Comparison of ENCODE assay signal across 8 cellular contexts in genomic region chrX:41734530-41734929, GRCh38. TPM values are rescaled to one million over a fixed set of nuclear protein-coding genes. Genes with fewer than 3 reads are reported as not detected.
DNase-seq lines count a peak whose midpoint lies in the region; ATAC-seq and TF ChIP-seq lines count a peak whose summit lies in the region.

No MANE protein-coding gene starts in this region.

- no peaks in the 10 kb centered on the region for H3K9me3 ChIP-seq in heart right ventricle
- no peaks in the 10 kb centered on the region for H3K9me3 ChIP-seq in right cardiac atrium (ENCODE audit: control insufficient read depth, low read length)
- H3K9me3 ChIP-seq in suprapubic skin: no peaks in the 10 kb centered on the region

- no peak for DNase-seq in heart right ventricle
- DNase-seq in right cardiac atrium: no peak
- peak; percentile 7 for DNase-seq in NCI-H526 treated with DMSO at 0.1 percent for 48 hours (lab: John Stamatoyannopoulos, UW)
- no peak for DNase-seq in retinal pigment epithelial cell (ENCODE audit: low read depth)
- DNase-seq in NCI-H774 (lab: John Stamatoyannopoulos, UW): no peak
- no peak for DNase-seq in activated CD4-positive, CD25-positive, alpha-beta regulatory T cell (lab: John Stamatoyannopoulos, UW)
- DNase-seq in suprapubic skin (ENCODE audit: low spot score in 2 of 2): no peak

- no peaks in the 10 kb centered on the region for H3K36me3 Mint-ChIP-seq in dendritic cell treated with granulocyte-macrophage colony-stimulating factor and Interleukin-4, amounts not matched to agents 40 ng/mL and 50 ng/mL, for 4 days (ENCODE audit: low read depth)

- H3K4me1 ChIP-seq in heart right ventricle: peaks cover 0 to 9% (median 0%) of the 10 kb centered on the region in 9 donors
- H3K4me1 ChIP-seq in right cardiac atrium (ENCODE audit: control insufficient read depth, insufficient read depth, low read length): no peaks in the 10 kb centered on the region
- no peaks in the 10 kb centered on the region for H3K4me1 ChIP-seq in suprapubic skin

- H3K36me3 ChIP-seq in heart right ventricle: no peaks in the 10 kb centered on the region
- H3K36me3 ChIP-seq in suprapubic skin: no peaks in the 10 kb centered on the region

- peak overlapping the region; percentile 32 for H3K4me3 Mint-ChIP-seq in dendritic cell treated with granulocyte-macrophage colony-stimulating factor and Interleukin-4, amounts not matched to agents 40 ng/mL and 50 ng/mL, for 4 days

- intact Hi-C loops in heart right ventricle (cut with DNase I) (loop anchor here in 2 of 10 donors (10.0 kb wide), 1 partner anchor 180 kb away; no protein-coding TSS in a partner anchor), right cardiac atrium (cut with DNase I) (no loop called here)
- intact Hi-C loops in dendritic cell treated with granulocyte-macrophage colony-stimulating factor and Interleukin-4, amounts not matched to agents 40 ng/mL and 50 ng/mL, for 4 days (cut with micrococcal nuclease): loop anchor here (10.0 kb wide), 1 partner anchor 50 kb away; the partner anchor contains the start of gene GPR34

- H3K9me3 Mint-ChIP-seq in dendritic cell treated with granulocyte-macrophage colony-stimulating factor and Interleukin-4, amounts not matched to agents 40 ng/mL and 50 ng/mL, for 4 days: no peaks in the 10 kb centered on the region

- H3K4me3 ChIP-seq in heart right ventricle (no peak overlapping the region), right cardiac atrium (ENCODE audit: low read length) (no peak overlapping the region), retinal pigment epithelial cell (ENCODE audit: low read length) (no peak overlapping the region), suprapubic skin (no peak overlapping the region)

- TF ChIP-seq CTCF in heart right ventricle (IDR thresholded peaks at IDR 0.05): peak in 8 of 9 donors; percentile 5 to 55 (median 47)
- peak; percentile 51 for TF ChIP-seq CTCF in retinal pigment epithelial cell (conservative IDR thresholded peaks at IDR 0.05; ENCODE audit: low read depth, low read length)
- TF ChIP-seq CTCF in suprapubic skin (IDR thresholded peaks at IDR 0.05): no peak

- H3K4me1 Mint-ChIP-seq in dendritic cell treated with granulocyte-macrophage colony-stimulating factor and Interleukin-4, amounts not matched to agents 40 ng/mL and 50 ng/mL, for 4 days (ENCODE audit: low read depth): peaks cover 27% of the 10 kb centered on the region

- ATAC-seq in heart right ventricle (peak in 3 of 8 donors; percentile 26 to 52 (median 51)), right cardiac atrium (no peak)

- 17 to 40% methylated on average over 1 of the region's 1 CpG for WGBS in heart right ventricle, 2 donors
- WGBS in right cardiac atrium: 31% methylated on average over 1 of the region's 1 CpG
- WGBS in suprapubic skin: 22% methylated on average over 1 of the region's 1 CpG

- H3K27ac ChIP-seq in heart right ventricle (no peak overlapping the region), right cardiac atrium (ENCODE audit: low read length) (no peak overlapping the region), suprapubic skin (no peak overlapping the region)

- TF ChIP-seq EP300 in suprapubic skin (IDR thresholded peaks at IDR 0.05): no peak

- H3K27me3 Mint-ChIP-seq in dendritic cell treated with granulocyte-macrophage colony-stimulating factor and Interleukin-4, amounts not matched to agents 40 ng/mL and 50 ng/mL, for 4 days: no peaks in the 10 kb centered on the region

- H3K27me3 ChIP-seq in heart right ventricle: peaks cover 0 to 26% (median 0%) of the 10 kb centered on the region in 7 donors
- no peaks in the 10 kb centered on the region for H3K27me3 ChIP-seq in right cardiac atrium (ENCODE audit: control insufficient read depth, insufficient read depth)
- H3K27me3 ChIP-seq in suprapubic skin: no peaks in the 10 kb centered on the region

- no peak for TF ChIP-seq POLR2A in suprapubic skin (IDR thresholded peaks at IDR 0.05)

- H3K27ac Mint-ChIP-seq in dendritic cell treated with granulocyte-macrophage colony-stimulating factor and Interleukin-4, amounts not matched to agents 40 ng/mL and 50 ng/mL, for 4 days: peak overlapping the region; percentile 62

RNA-seq across cellular contexts. Expression of gene GPR82, which starts 10.5 kb away (rescaled TPM):
- under 1 TPM in 3 of 10 donors, not detected in 7; 0.09 to 0.36 (median 0.25) TPM for total RNA-seq in heart right ventricle
- under 1 TPM in 1 of 2 donors, not detected in 1; 0.06 TPM for polyA plus RNA-seq in heart right ventricle
- under 1 TPM in 3 of 4 donors, not detected in 1; 0.14 to 0.53 (median 0.49) TPM for total RNA-seq in right cardiac atrium
- polyA plus RNA-seq in right cardiac atrium: 0.02 TPM
- total RNA-seq in suprapubic skin: under 1 TPM in 1 of 4 donors, not detected in 3; 0.18 TPM

RNA-seq across cellular contexts. Expression of gene GPR34, which starts 45.8 kb away (rescaled TPM):
- total RNA-seq in heart right ventricle: 1 to 10 TPM; 1.0 to 9.8 (median 3.7) TPM
- 1 to 10 TPM; 2.2 to 2.4 TPM for polyA plus RNA-seq in heart right ventricle
- total RNA-seq in right cardiac atrium: 10 to 100 TPM in 2 of 4 donors, 1 to 10 TPM in 2; 5.9 to 10.2 (median 9.2) TPM
- 1.5 TPM for polyA plus RNA-seq in right cardiac atrium
- total RNA-seq in suprapubic skin: 1 to 10 TPM; 1.7 to 2.7 (median 1.8) TPM

Comparison
In these comparisons a context has a peak if more than half of its experiments do, and no peak if none do; other contexts are left out.
1. CTCF ChIP-seq: peak in heart right ventricle (8 of 9) and retinal pigment epithelial cell (single experiment); none in suprapubic skin (0 of 2).